Comparison of ENCODE assay signal across 9 cellular contexts in the genomic region with DNA sequence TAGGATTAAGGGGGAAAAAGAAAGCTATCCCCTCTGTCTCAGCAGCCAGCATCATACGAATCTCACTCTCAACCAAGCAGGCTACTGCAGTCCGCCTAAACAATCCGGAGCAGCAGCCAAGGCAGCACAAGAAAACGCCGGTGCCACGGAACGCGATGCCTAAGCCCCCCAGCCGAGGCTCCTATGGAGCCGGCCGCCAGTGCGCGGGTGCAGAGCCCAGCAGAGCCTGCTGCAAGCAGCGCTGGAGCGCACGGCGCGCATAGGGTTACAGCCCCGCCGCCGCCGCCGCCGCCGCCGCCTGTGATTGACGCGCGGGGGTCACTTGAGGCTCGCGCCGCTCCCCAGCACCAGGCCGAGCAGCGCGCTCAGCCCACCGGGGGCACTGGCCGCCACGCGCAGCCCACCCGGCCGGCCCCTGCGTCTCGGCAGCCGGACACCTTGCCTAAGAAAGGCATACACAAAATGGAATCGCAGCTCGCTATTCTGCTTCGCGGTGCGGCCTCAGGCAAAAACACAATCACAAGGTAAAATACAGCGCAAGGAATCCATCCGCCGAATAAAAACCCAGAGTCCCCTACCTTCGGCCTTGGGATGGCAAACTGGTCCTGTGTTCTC. TPM values are rescaled to one million over a fixed set of nuclear protein-coding genes. Genes with fewer than 3 reads are reported as not detected.
DNase-seq lines count a peak whose midpoint lies in the region; ATAC-seq lines count a peak whose summit lies in the region.
"Had no signal": no experiment of that assay in that cellular context is flagged by ENCODE, and none has a peak within 500 bp of the region (broad histone marks: within the 10 kb centered on the region; RNA-seq: fewer than 3 reads in every experiment).

No MANE protein-coding gene starts in this region.

- H3K27me3 ChIP-seq in NT2/D1 (ENCODE audit: insufficient read depth, insufficient read length) (peaks cover 35% of the 10 kb centered on the region), adipocyte (replicated peaks; ENCODE audit: control insufficient read depth, insufficient read depth, low read length) (no peaks in the 10 kb centered on the region)
- H3K27me3 ChIP-seq: BLaER1 treated with 17β-estradiol and CSF1 and Interleukin-3, amounts not matched to agents 10 nM and 100 nM had no signal

- H3K4me3 ChIP-seq in NT2/D1 (ENCODE audit: insufficient read length, low read depth) = peak overlapping the region; percentile 49
- H3K4me3 ChIP-seq in adipocyte (ENCODE audit: low read length) = peak overlapping the region; percentile 89
- H3K4me3 ChIP-seq: BLaER1 treated with 17β-estradiol and CSF1 and Interleukin-3, amounts not matched to agents 10 nM and 100 nM had no signal

- intact Hi-C loops in left ventricle myocardium superior (cut with micrococcal nuclease) = loop anchor here (10.0 kb wide), 1 partner anchor 53 kb away; no protein-coding TSS in a partner anchor
- intact Hi-C loops in posterior cingulate gyrus (cut with DNase I) = loop anchor here (10.0 kb wide), 1 partner anchor 117 kb away; no protein-coding TSS in a partner anchor

- DNase-seq in NCI-H2081 (lab: John Stamatoyannopoulos, UW) (peak; percentile 64 to 72), NCI-H2081 treated with DMSO at 0.1 percent for 48 hours (lab: John Stamatoyannopoulos, UW) (no peak), NT2/D1 (ENCODE audit: low read depth, low spot score) (no peak), adipocyte (ENCODE audit: low read depth) (peak; percentile 75), left ventricle myocardium superior (peak; percentile 71), posterior cingulate gyrus (peak in 9 of 10 donors; percentile 31 to 96 (median 67)), ureter (ENCODE audit: low spot score) (no peak)

- H3K4me1 ChIP-seq in NT2/D1 (ENCODE audit: insufficient read depth, insufficient read length) = peaks cover 7% of the 10 kb centered on the region
- peaks cover 29% of the 10 kb centered on the region for H3K4me1 ChIP-seq in adipocyte (ENCODE audit: control insufficient read depth, insufficient read depth, low read length)

- peaks cover 13% of the 10 kb centered on the region; the same call in 1 of the 2 replicates for H3K9me3 ChIP-seq in NT2/D1 (ENCODE audit: insufficient read depth, low read length)
- H3K9me3 ChIP-seq in adipocyte (ENCODE audit: control insufficient read depth, low read length) = no peaks in the 10 kb centered on the region

- H3K9ac ChIP-seq in NT2/D1 (ENCODE audit: insufficient read length, low read depth) = peak overlapping the region; percentile 70
- peak overlapping the region; percentile 82 for H3K9ac ChIP-seq in adipocyte (ENCODE audit: low read length)
- H3K9ac ChIP-seq: BLaER1 treated with 17β-estradiol and CSF1 and Interleukin-3, amounts not matched to agents 10 nM and 100 nM had no signal

- H3K36me3 ChIP-seq in NT2/D1 (ENCODE audit: insufficient read depth, insufficient read length, low read length) (no peaks in the 10 kb centered on the region), adipocyte (ENCODE audit: control insufficient read depth, insufficient read depth, low read length, severe bottlenecking) (no peaks in the 10 kb centered on the region)
- H3K36me3 ChIP-seq: BLaER1 treated with 17β-estradiol and CSF1 and Interleukin-3, amounts not matched to agents 10 nM and 100 nM had no signal

- peak; percentile 83 for ATAC-seq in left ventricle myocardium superior
- no peak for ATAC-seq in GM18517 (IDR thresholded peaks at IDR 0.05; ENCODE audit: unreplicated experiment)

RNA-seq across cellular contexts. Expression of a gene that starts 0.8 kb away (rescaled TPM):
- 6.5 TPM for total RNA-seq in left ventricle myocardium superior
- total RNA-seq in ureter = 10.1 TPM

Comparison
In these comparisons a context has a peak if more than half of its experiments do, and no peak if none do; other contexts are left out.
1. DNase-seq: peak in NCI-H2081 (2 of 2), adipocyte (single experiment), left ventricle myocardium superior (single experiment) and posterior cingulate gyrus (9 of 10); none in NCI-H2081 treated with DMSO at 0.1 percent for 48 hours (single experiment), NT2/D1 (single experiment) and ureter (single experiment).